ENCODE assay signal across 8 cellular contexts in the genomic region with DNA sequence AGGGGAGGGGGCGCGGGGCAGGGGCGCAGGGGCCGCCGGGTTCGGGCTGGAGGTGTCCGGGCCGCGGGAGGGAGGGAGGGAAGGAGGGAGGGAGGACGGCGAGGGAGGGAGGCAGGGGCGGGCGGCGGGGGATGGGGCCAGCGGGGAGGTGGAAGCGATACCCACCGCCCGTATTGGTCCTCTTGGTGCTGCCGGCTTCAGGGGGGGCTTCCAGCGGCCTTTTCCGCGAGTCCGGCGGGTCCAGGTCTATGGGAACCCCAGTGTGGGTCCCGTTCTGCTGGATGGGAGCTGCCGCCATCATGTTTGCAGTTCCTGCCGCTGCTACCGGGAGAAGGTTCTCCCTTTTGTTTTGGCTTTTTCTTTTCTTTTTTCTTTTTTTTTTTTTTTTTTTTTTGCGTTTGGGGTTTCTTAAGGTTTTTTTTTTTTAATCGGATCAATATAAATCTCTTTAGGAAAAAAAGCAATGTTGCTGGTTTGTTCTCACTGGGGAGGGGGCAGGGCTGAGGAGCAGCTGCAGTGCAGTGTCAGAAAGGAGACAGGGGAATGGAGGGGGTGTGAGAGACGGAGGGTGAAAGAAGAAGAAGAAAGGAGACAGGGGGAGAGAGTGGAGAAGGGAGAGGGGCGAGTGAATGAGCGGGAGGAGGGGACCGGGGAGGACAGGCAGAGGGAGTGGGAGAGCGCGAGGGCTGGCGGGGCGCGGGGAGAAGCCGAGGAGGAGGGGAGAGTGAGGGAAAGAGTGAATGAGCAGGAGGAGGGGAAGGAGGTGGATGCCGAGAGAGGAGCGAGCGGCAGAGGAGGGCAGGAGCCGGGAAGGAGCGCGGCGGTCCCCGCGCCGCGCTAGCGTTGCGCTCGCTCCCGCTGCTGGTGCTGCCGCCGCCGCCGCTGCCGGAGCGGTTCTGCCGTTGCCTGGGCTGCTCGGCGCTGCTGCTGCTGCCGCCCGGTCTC. TPM values are rescaled to one million over a fixed set of nuclear protein-coding genes. Genes with fewer than 3 reads are reported as not detected.
A peak's percentile ranks its signal among the peaks of the same experiment; 100 is the strongest.
DNase-seq lines count a peak whose midpoint lies in the region; ATAC-seq and TF ChIP-seq lines count a peak whose summit lies in the region.

A gene with protein sequence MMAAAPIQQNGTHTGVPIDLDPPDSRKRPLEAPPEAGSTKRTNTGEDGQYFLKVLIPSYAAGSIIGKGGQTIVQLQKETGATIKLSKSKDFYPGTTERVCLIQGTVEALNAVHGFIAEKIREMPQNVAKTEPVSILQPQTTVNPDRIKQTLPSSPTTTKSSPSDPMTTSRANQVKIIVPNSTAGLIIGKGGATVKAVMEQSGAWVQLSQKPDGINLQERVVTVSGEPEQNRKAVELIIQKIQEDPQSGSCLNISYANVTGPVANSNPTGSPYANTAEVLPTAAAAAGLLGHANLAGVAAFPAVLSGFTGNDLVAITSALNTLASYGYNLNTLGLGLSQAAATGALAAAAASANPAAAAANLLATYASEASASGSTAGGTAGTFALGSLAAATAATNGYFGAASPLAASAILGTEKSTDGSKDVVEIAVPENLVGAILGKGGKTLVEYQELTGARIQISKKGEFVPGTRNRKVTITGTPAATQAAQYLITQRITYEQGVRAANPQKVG (minus strand): TSS at position 898 of the 945 bp plus-strand sequence. CDS start 597 bp downstream, at position 301.

- H3K4me3 Mint-ChIP-seq in MCF 10A (ENCODE audit: unreplicated experiment) (no peak within 1 kb of the TSS), endodermal cell (peak within 1 kb of the TSS; percentile 93)

- WGBS in endodermal cell (ENCODE audit: insufficient coverage in 1 of 2, insufficient read length in 1 of 2), 2 experiments: 0 to 1% methylated on average over 19 to 60 of the region's 66 CpGs
- WGBS in mesenchymal stem cell: under 1% methylated on average over 22 of the region's 66 CpGs
- 0 to 10% methylated on average over 17 to 48 of the region's 66 CpGs for WGBS in transverse colon (ENCODE audit: low coverage in 1 of 2), 2 donors

- H3K4me3 ChIP-seq in breast epithelium (peak within 1 kb of the TSS; percentile 68 to 91 (median 78)), NT2/D1 (ENCODE audit: insufficient read length, low read depth) (peak within 1 kb of the TSS; percentile 61), endodermal cell (ENCODE audit: low read length) (peak within 1 kb of the TSS; percentile 90), mesenchymal stem cell (ENCODE audit: insufficient read depth in 1 of 2, low read depth in 1 of 2, low read length in 2 of 2) (peak within 1 kb of the TSS; percentile 91 to 94), transverse colon (peak within 1 kb of the TSS; percentile 63 to 74 (median 72))

- TF ChIP-seq POLR2A in breast epithelium (IDR thresholded peaks at IDR 0.05) (no peak), transverse colon (IDR thresholded peaks at IDR 0.05) (peak; percentile 40)

- H2BK120ac ChIP-seq in mesenchymal stem cell (ENCODE audit: low read depth, low read length): peak within 1 kb of the TSS; percentile 89

- H3K27me3 Mint-ChIP-seq in MCF 10A (ENCODE audit: insufficient read depth, unreplicated experiment) (peaks cover 24% of the 10 kb centered on the region), endodermal cell (ENCODE audit: insufficient read depth) (peaks cover 18% of the 10 kb centered on the region)

- H3K27me3 ChIP-seq in breast epithelium: no peaks in the 10 kb centered on the region
- peaks cover 17% of the 10 kb centered on the region for H3K27me3 ChIP-seq in NT2/D1 (ENCODE audit: insufficient read depth, insufficient read length)
- peaks cover 21% of the 10 kb centered on the region for H3K27me3 ChIP-seq in endodermal cell (ENCODE audit: control insufficient read depth, insufficient read depth, low read length, poor library complexity, severe bottlenecking)
- no peaks in the 10 kb centered on the region for H3K27me3 ChIP-seq in mesenchymal stem cell (ENCODE audit: control insufficient read depth in 1 of 2, insufficient read depth in 1 of 2, low read length in 2 of 2)
- no peaks in the 10 kb centered on the region for H3K27me3 ChIP-seq in transverse colon

- H3K18ac ChIP-seq in mesenchymal stem cell (ENCODE audit: low read depth in 1 of 2, low read length in 2 of 2): peak within 1 kb of the TSS; percentile 79 to 97

- H3K27ac ChIP-seq in breast epithelium (peak within 1 kb of the TSS; percentile 84 to 97), endodermal cell (ENCODE audit: low read depth, low read length) (peak within 1 kb of the TSS; percentile 96), mesenchymal stem cell (ENCODE audit: low read length, poor library complexity, severe bottlenecking) (peak within 1 kb of the TSS; percentile 84), transverse colon (peak within 1 kb of the TSS; percentile 87 to 95 (median 92))

- in situ Hi-C loops in transverse colon (cut with MboI; ENCODE audit: low pct_ligation_motif_present in 1 of 4, low pct_unique_long_range_greater_than_20kb in 1 of 4, low sequenced_read_pairs in 3 of 4): no loop called here

- DNase-seq in breast epithelium (ENCODE audit: low spot score in 2 of 2) (peak in 1 of 2 donors; percentile 55), MCF 10A (ENCODE audit: unreplicated experiment) (no peak), NT2/D1 (ENCODE audit: low read depth, low spot score) (no peak), endodermal cell (peak; percentile 74), mesenchymal stem cell (peak; percentile 25), transverse colon (peak; percentile 13)

- H3K9ac ChIP-seq in NT2/D1 (ENCODE audit: insufficient read length, low read depth) (peak within 1 kb of the TSS; percentile 87), endodermal cell (ENCODE audit: extremely low read depth, low read length, poor library complexity, severe bottlenecking) (peak within 1 kb of the TSS; percentile 59), mesenchymal stem cell (ENCODE audit: low read length) (peak within 1 kb of the TSS; percentile 92)

- no peaks in the 10 kb centered on the region for H3K36me3 Mint-ChIP-seq in MCF 10A (ENCODE audit: insufficient read depth, unreplicated experiment)
- H3K36me3 Mint-ChIP-seq in endodermal cell (ENCODE audit: low read depth): peaks cover 2% of the 10 kb centered on the region

- POLR2A ChIA-PET in MCF 10A (lab: Yijun Ruan, JAX): no interaction called here

- H3K4me2 ChIP-seq in mesenchymal stem cell (ENCODE audit: low read length, poor library complexity, severe bottlenecking): peak within 1 kb of the TSS; percentile 83

- peak within 1 kb of the TSS; percentile 82 to 87 for H3K4ac ChIP-seq in mesenchymal stem cell (ENCODE audit: low read depth in 1 of 2, low read length in 2 of 2)

- TF ChIP-seq CTCF in breast epithelium (IDR thresholded peaks at IDR 0.05): no peak
- no peak for TF ChIP-seq CTCF in MCF 10A (IDR thresholded peaks at IDR 0.05; ENCODE audit: unreplicated experiment)
- TF ChIP-seq CTCF in endodermal cell (conservative IDR thresholded peaks at IDR 0.05): no peak
- TF ChIP-seq CTCF in transverse colon (IDR thresholded peaks at IDR 0.05): no peak

- H3K27ac Mint-ChIP-seq in MCF 10A (ENCODE audit: low read depth, unreplicated experiment): no peak within 1 kb of the TSS
- H3K27ac Mint-ChIP-seq in endodermal cell: peak within 1 kb of the TSS; percentile 94

- H2BK5ac ChIP-seq in mesenchymal stem cell (ENCODE audit: low read depth, low read length, poor library complexity, severe bottlenecking): peak within 1 kb of the TSS; percentile 81

- H4K8ac ChIP-seq in mesenchymal stem cell (ENCODE audit: low read length): peak within 1 kb of the TSS; percentile 49

- H3K36me3 ChIP-seq in breast epithelium (no peaks in the 10 kb centered on the region), NT2/D1 (ENCODE audit: insufficient read depth, insufficient read length, low read length) (no peaks in the 10 kb centered on the region), endodermal cell (ENCODE audit: control insufficient read depth, insufficient read depth, low read length) (peaks cover 4% of the 10 kb centered on the region), mesenchymal stem cell (ENCODE audit: control insufficient read depth in 1 of 2, insufficient read depth in 2 of 2, low read depth in 1 of 2, low read length in 2 of 2) (peaks cover 0 to 3% of the 10 kb centered on the region in 2 experiments), transverse colon (no peaks in the 10 kb centered on the region)

- H3K14ac ChIP-seq in mesenchymal stem cell (ENCODE audit: low read length in 2 of 2): peak within 1 kb of the TSS in 1 of 2 experiments; percentile 95

- peak within 1 kb of the TSS; percentile 80 for H2BK15ac ChIP-seq in mesenchymal stem cell (ENCODE audit: low read depth, poor library complexity, severe bottlenecking)

- peak within 1 kb of the TSS; percentile 75 for H4K91ac ChIP-seq in mesenchymal stem cell (ENCODE audit: low read length)

- H3K4me1 ChIP-seq in breast epithelium (no peaks in the 10 kb centered on the region), NT2/D1 (ENCODE audit: insufficient read depth, insufficient read length) (no peaks in the 10 kb centered on the region), endodermal cell (ENCODE audit: control insufficient read depth, insufficient read depth, low read length) (peaks cover 5% of the 10 kb centered on the region), mesenchymal stem cell (ENCODE audit: control insufficient read depth, insufficient read depth, low read depth, low read length) (no peaks in the 10 kb centered on the region), transverse colon (peaks cover 0 to 3% (median 1%) of the 10 kb centered on the region in 4 donors)

- H3K9me3 ChIP-seq in breast epithelium: no peaks in the 10 kb centered on the region
- no peaks in the 10 kb centered on the region for H3K9me3 ChIP-seq in NT2/D1 (ENCODE audit: insufficient read depth, low read length)
- H3K9me3 ChIP-seq in endodermal cell (ENCODE audit: control insufficient read depth, low read length): no peaks in the 10 kb centered on the region
- no peaks in the 10 kb centered on the region for H3K9me3 ChIP-seq in mesenchymal stem cell (ENCODE audit: control insufficient read depth, low read length)
- no peaks in the 10 kb centered on the region for H3K9me3 ChIP-seq in transverse colon

- ATAC-seq in GM21447 (IDR thresholded peaks at IDR 0.05; ENCODE audit: unreplicated experiment) (no peak), HG02763 (IDR thresholded peaks at IDR 0.05; ENCODE audit: unreplicated experiment) (no peak)

- BruUV-seq in MCF 10A (replicated peaks; lab: Mats Ljungman, UMichigan): no TSS peak

- peaks cover 1% of the 10 kb centered on the region for H3K79me1 ChIP-seq in mesenchymal stem cell (replicated peaks; ENCODE audit: low read length, poor library complexity, severe bottlenecking)

- intact Hi-C loops in breast epithelium (cut with DNase I; ENCODE audit: low total_unique reads): no loop called here
- intact Hi-C loops in MCF 10A (cut with micrococcal nuclease): no loop called here
- intact Hi-C loops in transverse colon (cut with DNase I; ENCODE audit: low total_unique reads): no loop called here

- CTCF ChIA-PET in MCF 10A (lab: Yijun Ruan, JAX): interaction anchor here (0.6 kb wide), 1 partner anchor 1292 kb away, joined by 3 read pairs; no protein-coding TSS in a partner anchor

- H2AK5ac ChIP-seq in mesenchymal stem cell (ENCODE audit: low read length, severe bottlenecking): no peak within 1 kb of the TSS

- peak within 1 kb of the TSS in 1 of 2 experiments; percentile 56 for H3K23ac ChIP-seq in mesenchymal stem cell (ENCODE audit: low read length in 2 of 2)

- peak within 1 kb of the TSS; percentile 98 for H2AFZ ChIP-seq in mesenchymal stem cell (ENCODE audit: low read depth, low read length)

- H2BK12ac ChIP-seq in mesenchymal stem cell (ENCODE audit: low read length in 2 of 2): peak within 1 kb of the TSS in 1 of 2 experiments; percentile 63

- no peaks in the 10 kb centered on the region for H3K9me3 Mint-ChIP-seq in MCF 10A (ENCODE audit: unreplicated experiment)
- no peaks in the 10 kb centered on the region for H3K9me3 Mint-ChIP-seq in endodermal cell

- no peak for TF ChIP-seq EP300 in transverse colon (IDR thresholded peaks at IDR 0.05; ENCODE audit: low read depth)

- H3K4me1 Mint-ChIP-seq in MCF 10A (ENCODE audit: insufficient read depth, unreplicated experiment) (no peaks in the 10 kb centered on the region), endodermal cell (peaks cover 34% of the 10 kb centered on the region)

RNA-seq across cellular contexts. Expression of the gene that starts here (rescaled TPM):
- total RNA-seq in breast epithelium (10 to 100 TPM; 58.9 to 72.0 (median 59.0) TPM), MCF 10A (2022) (not detected in 2 replicates), endodermal cell (10 to 100 TPM; 25.4 to 25.5 TPM), transverse colon (10 to 100 TPM in 1 of 4 donors, 1 to 10 TPM in 3; 3.1 to 20.2 (median 6.2) TPM)
- 53.5 TPM for polyA plus RNA-seq in endodermal cell (2013, experiment 1 of 2)
- polyA plus RNA-seq in endodermal cell (2013, experiment 2 of 2): 48.9 TPM
- polyA plus RNA-seq in mesenchymal stem cell (2013, experiment 1 of 2): 8.4 TPM
- 8.1 TPM for polyA plus RNA-seq in mesenchymal stem cell (2013, experiment 2 of 2)

Comparison
In these comparisons a context has a peak if more than half of its experiments do, and no peak if none do; other contexts are left out.
1. DNase-seq: peak in endodermal cell (single experiment), mesenchymal stem cell (single experiment) and transverse colon (single experiment); none in MCF 10A (single experiment) and NT2/D1 (single experiment).
2. Peak in every context shown above with its lines, with median percentiles within 50 percentile points of each other: H3K27ac ChIP-seq, H3K4me3 ChIP-seq and H3K9ac ChIP-seq.